11 cellular contexts compared by ENCODE assay signal in the genomic region with DNA sequence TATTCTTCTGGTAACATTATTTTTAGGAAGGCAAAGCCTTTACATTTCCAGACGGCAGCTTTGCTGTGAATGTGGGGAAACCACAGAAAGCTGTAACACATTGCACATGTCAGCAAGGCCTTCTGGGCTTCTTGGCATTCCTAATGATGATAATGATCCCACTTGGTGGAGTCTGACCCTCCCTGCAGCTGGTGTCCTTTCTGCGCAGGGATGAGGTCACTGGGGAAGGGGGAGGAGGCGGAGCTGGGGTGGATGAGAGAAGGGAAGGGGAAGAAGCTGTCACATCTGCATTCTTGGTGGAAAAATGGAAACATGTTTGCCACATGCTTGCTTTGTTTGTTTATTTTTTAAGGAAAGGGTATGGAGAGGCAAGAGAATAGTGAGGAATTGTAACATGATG.
A peak's percentile ranks its signal among the peaks of the same experiment; 100 is the strongest.
DNase-seq lines count a peak whose midpoint lies in the region; ATAC-seq and TF ChIP-seq lines count a peak whose summit lies in the region.
"Had no signal": no experiment of that assay in that cellular context is flagged by ENCODE, and none has a peak within 500 bp of the region (broad histone marks: within the 10 kb centered on the region; RNA-seq: fewer than 3 reads in every experiment).

No MANE protein-coding gene starts in this region.

- no peak overlapping the region for H3K4me3 Mint-ChIP-seq in GM23338
- H3K4me3 Mint-ChIP-seq in activated naive CD4-positive, alpha-beta T cell treated with anti-CD3 and anti-CD28 coated beads, Interleukin-2, amount 10 ng/mL, durations not matched to agents 7 days and 5 days: no peak overlapping the region

- H3F3A ChIP-seq in GM23338 (replicated peaks; ENCODE audit: low read depth): no peaks in the 10 kb centered on the region

- H3K9me3 ChIP-seq in ascending aorta: no peaks in the 10 kb centered on the region
- H3K9me3 ChIP-seq in spleen: no peaks in the 10 kb centered on the region

- H3K36me3 Mint-ChIP-seq in GM23338 (ENCODE audit: low read depth): no peaks in the 10 kb centered on the region
- no peaks in the 10 kb centered on the region for H3K36me3 Mint-ChIP-seq in activated naive CD4-positive, alpha-beta T cell treated with anti-CD3 and anti-CD28 coated beads, Interleukin-2, amount 10 ng/mL, durations not matched to agents 7 days and 5 days

- no peak overlapping the region for H2AFZ ChIP-seq in GM23338

- peaks cover 27% of the 10 kb centered on the region for H3K4me1 Mint-ChIP-seq in GM23338
- peaks cover 8% of the 10 kb centered on the region for H3K4me1 Mint-ChIP-seq in activated naive CD4-positive, alpha-beta T cell treated with anti-CD3 and anti-CD28 coated beads, Interleukin-2, amount 10 ng/mL, durations not matched to agents 7 days and 5 days

- H3K27ac Mint-ChIP-seq in GM23338: no peak overlapping the region; the same call in 1 of the 2 replicates
- no peak overlapping the region for H3K27ac Mint-ChIP-seq in activated naive CD4-positive, alpha-beta T cell treated with anti-CD3 and anti-CD28 coated beads, Interleukin-2, amount 10 ng/mL, durations not matched to agents 7 days and 5 days

- no peaks in the 10 kb centered on the region for H3K9me2 ChIP-seq in GM23338 (ENCODE audit: insufficient read depth)

- H3K27me3 Mint-ChIP-seq in GM23338 (ENCODE audit: insufficient read depth, low read depth, poor library complexity): no peaks in the 10 kb centered on the region
- no peaks in the 10 kb centered on the region for H3K27me3 Mint-ChIP-seq in activated naive CD4-positive, alpha-beta T cell treated with anti-CD3 and anti-CD28 coated beads, Interleukin-2, amount 10 ng/mL, durations not matched to agents 7 days and 5 days

- CTCF ChIA-PET in activated naive CD4-positive, alpha-beta T cell treated with anti-CD3 and anti-CD28 coated beads, Interleukin-2, amount 10 ng/mL, durations not matched to agents 7 days and 5 days (lab: Charles Lee): interaction anchor here (1.1 kb wide), 1 partner anchor 23 kb away, joined by 4 read pairs; no protein-coding TSS in a partner anchor

- DNase-seq in GM23338 (ENCODE audit: low spot score) (peak; percentile 51), ascending aorta (ENCODE audit: low spot score in 2 of 2) (peak; percentile 15 to 72), iPS-NIHi7 (ENCODE audit: extremely low spot score) (peak; percentile 44), spleen (no peak), OCI-M2 (lab: John Stamatoyannopoulos, UW; ENCODE audit: unreplicated experiment) (no peak), LoVo (ENCODE audit: low spot score) (no peak), mesenteric fat pad (ENCODE audit: low spot score) (no peak)
- DNase-seq in activated naive CD4-positive, alpha-beta T cell treated with anti-CD3 and anti-CD28 coated beads, Interleukin-2, amount 10 ng/mL, durations not matched to agents 7 days and 5 days: no peak
- DNase-seq: cortex of kidney, small intestine had no signal

- no peaks in the 10 kb centered on the region for H3K27me3 ChIP-seq in GM23338 (ENCODE audit: insufficient read depth)
- H3K27me3 ChIP-seq in ascending aorta: no peaks in the 10 kb centered on the region
- H3K27me3 ChIP-seq in spleen (replicated peaks in 1 of 7): no peaks in the 10 kb centered on the region

- TF ChIP-seq CTCF in GM23338 (conservative IDR thresholded peaks at IDR 0.05; ENCODE audit: low read depth in 2 of 2) (no peak), ascending aorta (IDR thresholded peaks at IDR 0.05) (no peak), spleen (IDR thresholded peaks at IDR 0.05 in 8 of 11, conservative IDR thresholded peaks at IDR 0.05 in 3 of 11) (no peak)

- H3K4me1 ChIP-seq in GM23338 (ENCODE audit: insufficient read depth): peaks cover 14% of the 10 kb centered on the region; the same call in 1 of the 2 replicates
- H3K4me1 ChIP-seq in ascending aorta: peaks cover 6 to 44% of the 10 kb centered on the region in 2 donors
- H3K4me1 ChIP-seq in spleen: peaks cover 15 to 80% (median 68%) of the 10 kb centered on the region in 6 donors

- H3K4me3 ChIP-seq in GM23338 (no peak overlapping the region), ascending aorta (no peak overlapping the region), spleen (no peak overlapping the region)

- 58 to 79% (median 65%) methylated on average over 3 of the region's 3 CpGs for WGBS in spleen, 5 donors

- H3K36me3 ChIP-seq in GM23338 (ENCODE audit: insufficient read depth): no peaks in the 10 kb centered on the region
- H3K36me3 ChIP-seq in ascending aorta: no peaks in the 10 kb centered on the region
- no peaks in the 10 kb centered on the region for H3K36me3 ChIP-seq in spleen

- TF ChIP-seq POLR2A in spleen (IDR thresholded peaks at IDR 0.05): no peak

- no peaks in the 10 kb centered on the region for H3K9me3 Mint-ChIP-seq in GM23338
- no peaks in the 10 kb centered on the region for H3K9me3 Mint-ChIP-seq in activated naive CD4-positive, alpha-beta T cell treated with anti-CD3 and anti-CD28 coated beads, Interleukin-2, amount 10 ng/mL, durations not matched to agents 7 days and 5 days

- intact Hi-C loops in ascending aorta (cut with DNase I) (loop anchor here (1.0 to 5.0 kb wide), 3 partner anchors 13 to 207 kb away; no protein-coding TSS in a partner anchor), spleen (cut with DNase I; ENCODE audit: low total_unique reads) (loop anchor here (10.0 kb wide), 1 partner anchor 171 kb away; no protein-coding TSS in a partner anchor)

- no peak overlapping the region for H3K27ac ChIP-seq in GM23338 (ENCODE audit: low read depth)
- H3K27ac ChIP-seq in ascending aorta: peak overlapping the region; percentile 89 to 94
- H3K27ac ChIP-seq in spleen: peak overlapping the region; percentile 24 to 87 (median 71)
- H3K27ac ChIP-seq: VCaP had no signal

- H3K79me2 ChIP-seq in GM23338 (replicated peaks; ENCODE audit: insufficient read depth): no peaks in the 10 kb centered on the region

- no peak overlapping the region for H3K4me2 ChIP-seq in GM23338

- ATAC-seq in GM23338: peak; percentile 72

- H4K20me1 ChIP-seq in GM23338 (replicated peaks; ENCODE audit: insufficient read depth): no peaks in the 10 kb centered on the region

TF ChIP-seq in GM23338, 12 proteins besides CTCF, POLR2A, EP300 and RAD21 (continues in another document):
- TF ChIP-seq ZNF462 (CRISPR knock-in tag; IDR thresholded peaks at IDR 0.05) (no peak), EZH2 (IDR thresholded peaks at IDR 0.05; ENCODE audit: low read depth, unreplicated experiment) (no peak), NANOG (IDR thresholded peaks at IDR 0.05; ENCODE audit: borderline replicate concordance) (no peak)

Comparison
In these comparisons a context has a peak if more than half of its experiments do, and no peak if none do; other contexts are left out.
1. DNase-seq: peak in GM23338 (single experiment), ascending aorta (2 of 2) and iPS-NIHi7 (single experiment); none in spleen (single experiment), OCI-M2 (single experiment), LoVo (single experiment), mesenteric fat pad (single experiment) and activated naive CD4-positive, alpha-beta T cell treated with anti-CD3 and anti-CD28 coated beads, Interleukin-2, amount 10 ng/mL, durations not matched to agents 7 days and 5 days (single experiment).